Comparison of ENCODE assay signal across 20 cellular contexts in genomic region chr1:96411006-96411405, GRCh38.
"Had no signal": no experiment of that assay in that cellular context is flagged by ENCODE, and none has a peak within 500 bp of the region (broad histone marks: within the 10 kb centered on the region; RNA-seq: fewer than 3 reads in every experiment).

No MANE protein-coding gene starts in this region.

- H3K4me1 ChIP-seq: left lung, lower lobe of right lung had no signal

- H3K27me3 ChIP-seq: dorsolateral prefrontal cortex, esophagus muscularis mucosa, gastrocnemius medialis, heart right ventricle, left lung had no signal

- H3K36me3 Mint-ChIP-seq: naive thymus-derived CD4-positive, alpha-beta T cell had no signal

- H3K4me3 ChIP-seq: coronary artery, dorsolateral prefrontal cortex, esophagus muscularis mucosa, gastrocnemius medialis, heart right ventricle, left lung, lower lobe of right lung had no signal

- H3K27ac ChIP-seq: coronary artery, dorsolateral prefrontal cortex, esophagus muscularis mucosa, gastrocnemius medialis, heart right ventricle, left lung, lower lobe of right lung had no signal

- H3K4me1 Mint-ChIP-seq: naive thymus-derived CD4-positive, alpha-beta T cell had no signal

- ATAC-seq: gastrocnemius medialis; heart right ventricle; left cardiac atrium; left lung; left ventricle myocardium superior; lower lobe of right lung; naive thymus-derived CD4-positive, alpha-beta T cell had no signal

- DNase-seq: dermis blood vessel endothelial cell; dorsolateral prefrontal cortex; effector CD4-positive, alpha-beta T cell; effector memory CD4-positive, alpha-beta T cell; foreskin fibroblast; foreskin melanocyte; gastrocnemius medialis; glutamatergic neuron; head of caudate nucleus; heart right ventricle; hippocampal formation; left cardiac atrium; left lung; left ventricle myocardium superior; lower lobe of right lung; mesendoderm; midbrain; naive thymus-derived CD4-positive, alpha-beta T cell had no signal

- H3K4me3 Mint-ChIP-seq: naive thymus-derived CD4-positive, alpha-beta T cell had no signal

- H3K36me3 ChIP-seq: esophagus muscularis mucosa, gastrocnemius medialis, heart right ventricle, left lung, lower lobe of right lung had no signal

- H3K9me3 ChIP-seq: esophagus muscularis mucosa, gastrocnemius medialis, heart right ventricle, left lung, lower lobe of right lung had no signal

- H3K27ac Mint-ChIP-seq: naive thymus-derived CD4-positive, alpha-beta T cell had no signal
